In the genomic region with DNA sequence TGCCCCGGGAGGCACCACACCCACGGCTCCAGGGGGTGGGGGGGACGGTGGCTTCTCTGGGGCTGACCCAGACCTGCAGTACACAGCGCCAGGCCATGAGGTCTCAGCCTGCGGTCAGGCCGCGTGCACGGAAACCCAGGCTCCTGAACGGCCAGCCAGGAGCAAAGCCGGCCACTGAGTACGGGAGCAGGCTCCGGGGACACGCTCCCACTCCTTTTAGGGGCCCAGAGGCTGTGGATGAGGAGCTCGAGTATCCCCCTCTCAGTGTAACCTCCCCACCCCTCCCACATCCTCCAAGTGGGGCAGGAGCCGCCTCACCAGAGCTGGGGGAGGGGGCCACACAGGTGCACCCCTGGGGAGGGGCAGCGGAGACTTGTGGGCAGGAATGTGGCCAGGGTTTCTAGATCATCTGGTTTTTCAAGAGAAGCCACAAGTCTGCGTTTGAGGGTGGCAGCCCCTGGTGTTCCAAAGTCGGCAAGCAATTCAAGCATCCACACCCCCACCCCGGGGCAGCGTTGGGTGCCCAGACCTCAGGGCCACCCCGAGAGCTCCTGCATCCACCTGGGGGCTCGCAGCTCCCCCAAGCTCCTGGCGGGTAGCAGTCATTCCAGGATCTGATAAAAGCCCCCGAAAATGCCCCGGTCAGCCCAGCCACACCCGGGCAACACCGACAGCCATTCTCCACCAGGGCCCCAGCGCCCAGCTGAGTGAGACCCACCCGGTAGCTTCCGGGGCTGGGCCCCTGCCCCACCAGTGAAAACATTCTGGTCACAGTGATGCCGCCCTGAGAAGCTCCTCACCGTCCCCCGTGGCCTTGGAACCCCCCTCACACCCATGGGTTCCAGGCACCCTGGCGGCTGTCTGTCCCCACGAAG, we compare ENCODE assay signal across 10 cellular contexts. TPM values are rescaled to one million over a fixed set of nuclear protein-coding genes. Genes with fewer than 3 reads are reported as not detected.
DNase-seq lines count a peak whose midpoint lies in the region; ATAC-seq and TF ChIP-seq lines count a peak whose summit lies in the region.
"Had no signal": no experiment of that assay in that cellular context is flagged by ENCODE, and none has a peak within 500 bp of the region (broad histone marks: within the 10 kb centered on the region; RNA-seq: fewer than 3 reads in every experiment).

No MANE protein-coding gene starts in this region.

- H4K91ac ChIP-seq in IMR-90 (ENCODE audit: insufficient read depth, low read depth, low read length), result peak overlapping the region; percentile 89

- no peak overlapping the region; the same call in 1 of the 2 replicates for H3K18ac ChIP-seq in IMR-90 (ENCODE audit: low read depth, low read length)

- H3K4me1 ChIP-seq in IMR-90 (ENCODE audit: control insufficient read depth, insufficient read depth, low read length) (peaks cover 38% of the 10 kb centered on the region), body of pancreas (peaks cover 56% of the 10 kb centered on the region), liver (ENCODE audit: control insufficient read depth in 4 of 4, insufficient read depth in 4 of 4, low read length in 3 of 4) (peaks cover 26 to 71% (median 48%) of the 10 kb centered on the region in 4 donors), stomach (peaks cover 48 to 89% (median 83%) of the 10 kb centered on the region in 4 donors)

- no peak overlapping the region for H2BK15ac ChIP-seq in IMR-90 (ENCODE audit: low read depth, low read length)

- no peak overlapping the region for H4K8ac ChIP-seq in IMR-90 (ENCODE audit: low read depth in 2 of 2, low read length in 2 of 2)

- peak overlapping the region; percentile 91 for H3K4ac ChIP-seq in IMR-90 (ENCODE audit: low read depth, low read length)

- H2BK120ac ChIP-seq in IMR-90 (ENCODE audit: low read depth, low read length), result no peak overlapping the region

- H2BK5ac ChIP-seq in IMR-90 (ENCODE audit: low read depth, low read length, poor library complexity, severe bottlenecking), result peak overlapping the region; percentile 92

- H4K20me1 ChIP-seq in IMR-90 (ENCODE audit: insufficient read depth, low read length), result peaks cover 90% of the 10 kb centered on the region

- intact Hi-C loops in IMR-90 (cut with micrococcal nuclease) (no loop called here), body of pancreas (cut with DNase I) (no loop called here), stomach (cut with DNase I; ENCODE audit: low total_unique reads) (no loop called here)

- ATAC-seq in IMR-90 (ENCODE audit: low read depth) (no peak), body of pancreas (no peak), GM21515 (IDR thresholded peaks at IDR 0.05; ENCODE audit: unreplicated experiment) (no peak)

- peak overlapping the region; percentile 91 for H2AK5ac ChIP-seq in IMR-90 (ENCODE audit: low read depth, low read length)

- H3K14ac ChIP-seq in IMR-90 (replicated peaks; ENCODE audit: low read depth, low read length), result peak overlapping the region; percentile 88

- dilution Hi-C loops in IMR-90 (cut with HindIII; ENCODE audit: low sequenced_read_pairs, unreplicated experiment), result no loop called here

- TF ChIP-seq RAD21 in IMR-90 (IDR thresholded peaks at IDR 0.05; ENCODE audit: low read length) (no peak), liver (IDR thresholded peaks at IDR 0.05) (no peak)

- no TSS peak for BruUV-seq in IMR-90 (replicated peaks; lab: Mats Ljungman, UMichigan)

- H2AK9ac ChIP-seq in IMR-90 (replicated peaks; ENCODE audit: low read depth, low read length, poor library complexity), result peak overlapping the region; percentile 99

- peak overlapping the region; percentile 40 for H3K9ac ChIP-seq in IMR-90 (ENCODE audit: low read depth, low read length)
- no peak overlapping the region for H3K9ac ChIP-seq in liver (ENCODE audit: low read depth in 1 of 2, low read length in 2 of 2)

- peak overlapping the region; percentile 90 for H3K27ac ChIP-seq in IMR-90 (ENCODE audit: insufficient read depth, low read length)
- H3K27ac ChIP-seq in body of pancreas, result peak overlapping the region; percentile 69 to 86 (median 82)
- H3K27ac ChIP-seq in liver (ENCODE audit: low read depth in 1 of 2, low read length in 2 of 2), result peak overlapping the region; percentile 88 to 92
- peak overlapping the region in 4 of 5 donors; percentile 76 to 98 (median 88) for H3K27ac ChIP-seq in stomach

- peak overlapping the region; percentile 36; the same call in 1 of the 2 replicates for H3K23ac ChIP-seq in IMR-90 (ENCODE audit: low read depth, low read length)

- H3K27me3 ChIP-seq in IMR-90 (ENCODE audit: control insufficient read depth, insufficient read depth, low read length), result no peaks in the 10 kb centered on the region
- no peaks in the 10 kb centered on the region for H3K27me3 ChIP-seq in body of pancreas
- H3K27me3 ChIP-seq in liver (ENCODE audit: control insufficient read depth in 4 of 4, insufficient read depth in 4 of 4, low read length in 3 of 4), result no peaks in the 10 kb centered on the region
- no peaks in the 10 kb centered on the region for H3K27me3 ChIP-seq in stomach

- CTCF ChIA-PET in IMR-90 (lab: Yijun Ruan, JAX), result no interaction called here

- H2AFZ ChIP-seq in IMR-90 (replicated peaks; ENCODE audit: low read length, poor library complexity), result no peak overlapping the region

- no peak overlapping the region for H3K56ac ChIP-seq in IMR-90 (ENCODE audit: extremely low read depth, insufficient read depth, low read length)

- peaks cover 23% of the 10 kb centered on the region for H3K36me3 ChIP-seq in IMR-90 (ENCODE audit: control insufficient read depth, insufficient read depth, low read length)
- no peaks in the 10 kb centered on the region for H3K36me3 ChIP-seq in body of pancreas (replicated peaks in 1 of 2; ENCODE audit: insufficient read depth in 1 of 2, low read depth in 2 of 2)
- H3K36me3 ChIP-seq in liver (ENCODE audit: control insufficient read depth in 4 of 4, insufficient read depth in 3 of 4, low read depth in 1 of 4, low read length in 3 of 4), result peaks cover 0 to 1% (median 0%) of the 10 kb centered on the region in 4 donors
- peaks cover 0 to 36% (median 18%) of the 10 kb centered on the region in 4 donors for H3K36me3 ChIP-seq in stomach

- H3K4me2 ChIP-seq in IMR-90 (ENCODE audit: low read depth, low read length), result peak overlapping the region; percentile 80; the same call in 1 of the 2 replicates

- in situ Hi-C loops in IMR-90 (cut with MboI; ENCODE audit: low sequenced_read_pairs), result no loop called here

- TF ChIP-seq CTCF in IMR-90 (conservative IDR thresholded peaks at IDR 0.05; ENCODE audit: low read depth, low read length) (no peak), body of pancreas (IDR thresholded peaks at IDR 0.05) (no peak), liver (IDR thresholded peaks at IDR 0.05; ENCODE audit: low read depth, low read length, missing input control) (no peak), stomach (IDR thresholded peaks at IDR 0.05) (no peak)

- WGBS in IMR-90 (ENCODE audit: extremely low coverage in 2 of 2, insufficient read length in 1 of 2), 2 experiments, result 98% methylated on average over 9 of the region's 35 CpGs; no CpG with 5 or more reads in 1 of the 2 experiments
- WGBS in body of pancreas, 2 donors, result 84% methylated on average over 31 of the region's 35 CpGs; no CpG with 5 or more reads in 1 of the 2 donors
- WGBS in liver, result 84% methylated on average over 35 of the region's 35 CpGs
- 74 to 85% (median 84%) methylated on average over 17 to 35 of the region's 35 CpGs for WGBS in stomach, 5 donors

- no peak overlapping the region for H4K5ac ChIP-seq in IMR-90 (ENCODE audit: low read depth, low read length)

- DNase-seq in IMR-90, result no peak
- peak in 1 of 4 donors; percentile 6 for DNase-seq in body of pancreas
- DNase-seq in stomach, result no peak
- no peak for DNase-seq in glomerular visceral epithelial cell (ENCODE audit: extremely low spot score)
- no peak for DNase-seq in NCI-H1694 treated with DMSO at 0.1 percent for 48 hours (lab: John Stamatoyannopoulos, UW)
- DNase-seq in HuH-7.5 (ENCODE audit: low spot score), result no peak
- DNase-seq: activated T-cell treated with anti-CD3 and anti-CD28 coated beads, Interleukin-2, amount 50 U/mL, for 48 hours; central memory CD4-positive, alpha-beta T cell had no signal

- H3K4me3 ChIP-seq in IMR-90 (ENCODE audit: insufficient read depth, low read depth, low read length) (0 out of 2 replicates have a peak overlapping the region, but pooled peaks have one; percentile 33), body of pancreas (no peak overlapping the region), liver (ENCODE audit: low read depth in 1 of 3, low read length in 3 of 3) (peak overlapping the region in 1 of 3 donors; percentile 53), stomach (peak overlapping the region; percentile 31 to 47 (median 34))

- H3K79me1 ChIP-seq in IMR-90 (ENCODE audit: low read depth in 1 of 2, low read length in 2 of 2), result peaks cover 8 to 80% of the 10 kb centered on the region in 2 experiments; a peak in 3 of 4 replicates

- H2BK20ac ChIP-seq in IMR-90 (ENCODE audit: low read depth, low read length), result no peak overlapping the region

- peaks cover 20% of the 10 kb centered on the region for H3K9me1 ChIP-seq in IMR-90 (ENCODE audit: insufficient read depth, low read length)

- TF ChIP-seq POLR2A in IMR-90 (IDR thresholded peaks at IDR 0.05; ENCODE audit: low read depth, low read length), result no peak
- no peak for TF ChIP-seq POLR2A in body of pancreas (IDR thresholded peaks at IDR 0.05)
- TF ChIP-seq POLR2A in stomach (IDR thresholded peaks at IDR 0.05), result no peak

- TF ChIP-seq EP300 in stomach (IDR thresholded peaks at IDR 0.05), result no peak

- POLR2A ChIA-PET in IMR-90 (lab: Charles Lee; ENCODE audit: unreplicated experiment), result no interaction called here

- H3K9me3 ChIP-seq in IMR-90 (ENCODE audit: control insufficient read depth, insufficient read depth, low read length) (no peaks in the 10 kb centered on the region), body of pancreas (no peaks in the 10 kb centered on the region), liver (ENCODE audit: control insufficient read depth in 4 of 4, low read length in 3 of 4) (no peaks in the 10 kb centered on the region), stomach (no peaks in the 10 kb centered on the region)

RNA-seq across cellular contexts. Expression of a gene that starts 6.1 kb away (rescaled TPM):
- 13.4 and 13.6 TPM in 2 replicates for total RNA-seq in IMR-90 (2012; rRNA removed)
- 40.4 and 40.5 TPM in 2 replicates for polyA plus RNA-seq in IMR-90 (2012; rRNA removed)
- polyA plus RNA-seq in IMR-90 (2012; cell fraction: cytosol; rRNA removed), result 16.4 and 33.2 TPM in 2 replicates
- polyA plus RNA-seq in IMR-90 (2012; cell fraction: nucleus; rRNA removed; ENCODE audit: low replicate concordance), result 123 and 292 TPM in 2 replicates
- total RNA-seq in body of pancreas, result 10 to 100 TPM; 14.0 to 30.7 TPM
- total RNA-seq in liver, result 10 to 100 TPM; 11.0 to 25.0 TPM
- 10 to 100 TPM in 1 of 2 donors, 1 to 10 TPM in 1; 2.2 to 19.1 TPM for polyA plus RNA-seq in liver
- total RNA-seq in stomach, result 10 to 100 TPM; 19.3 to 74.7 (median 63.5) TPM
- polyA plus RNA-seq in stomach, result 10 to 100 TPM; 16.3 to 36.1 (median 23.6) TPM

RNA-seq across cellular contexts. Expression of a gene that starts 37.7 kb away (rescaled TPM):
- 39.3 and 45.0 TPM in 2 replicates for total RNA-seq in IMR-90 (2012; rRNA removed)
- 40.9 and 42.8 TPM in 2 replicates for polyA plus RNA-seq in IMR-90 (2012; rRNA removed)
- polyA plus RNA-seq in IMR-90 (2012; cell fraction: cytosol; rRNA removed), result 35.6 and 50.4 TPM in 2 replicates
- 146 and 257 TPM in 2 replicates for polyA plus RNA-seq in IMR-90 (2012; cell fraction: nucleus; rRNA removed; ENCODE audit: low replicate concordance)
- total RNA-seq in body of pancreas, result 10 to 100 TPM; 49.0 to 68.6 TPM
- total RNA-seq in liver, result 100 to 1,000 TPM in 1 of 2 donors, 10 to 100 TPM in 1; 40.6 to 126 TPM
- polyA plus RNA-seq in liver, result 10 to 100 TPM in 1 of 2 donors, 1 to 10 TPM in 1; 3.0 to 30.3 TPM
- total RNA-seq in stomach, result 100 to 1,000 TPM in 1 of 5 donors, 10 to 100 TPM in 4; 55.1 to 368 (median 82.3) TPM
- polyA plus RNA-seq in stomach, result 10 to 100 TPM; 43.1 to 65.3 (median 48.8) TPM

Comparison
In these comparisons a context has a peak if more than half of its experiments do, and no peak if none do; other contexts are left out.
1. H3K4me3 ChIP-seq: peak in IMR-90 (single experiment) and stomach (4 of 4); none in body of pancreas (0 of 2).
2. Peak in every context shown above with its lines, with median percentiles within 50 percentile points of each other: H3K27ac ChIP-seq.